8 cellular contexts compared by ENCODE assay signal in genomic region chr5:100900796-100901731, GRCh38. TPM values are rescaled to one million over a fixed set of nuclear protein-coding genes. Genes with fewer than 3 reads are reported as not detected.
DNase-seq lines count a peak whose midpoint lies in the region; ATAC-seq and TF ChIP-seq lines count a peak whose summit lies in the region.

No MANE protein-coding gene starts in this region.

- POLR2A ChIA-PET in Caco-2 (lab: Charles Lee), result no interaction called here

- no peaks in the 10 kb centered on the region for H3K4me1 Mint-ChIP-seq in Caco-2 (ENCODE audit: low read depth, unreplicated experiment)
- peaks cover 33% of the 10 kb centered on the region for H3K4me1 Mint-ChIP-seq in activated naive CD4-positive, alpha-beta T cell treated with anti-CD3 and anti-CD28 coated beads for 36 hours (ENCODE audit: low read depth)

- CTCF ChIA-PET in Caco-2 (lab: Charles Lee), result interaction anchor here (0.6 to 1.3 kb wide), 6 partner anchors 11 to 489 kb away, joined by 3 to 6 read pairs (median 4); no protein-coding TSS in a partner anchor
- CTCF ChIA-PET in activated naive CD4-positive, alpha-beta T cell treated with anti-CD3 and anti-CD28 coated beads for 36 hours (lab: Charles Lee), result interaction anchor here (0.7 to 4.2 kb wide), 13 partner anchors 9 to 133 kb away, joined by 3 to 33 read pairs (median 4); no protein-coding TSS in a partner anchor

- TF ChIP-seq CTCF in Caco-2 (IDR thresholded peaks at IDR 0.05; ENCODE audit: insufficient read depth in 1 of 2, low read depth in 1 of 2, low read length in 1 of 2, severe bottlenecking in 1 of 2, unreplicated experiment in 1 of 2), result no peak

- WGBS in aorta, 2 donors, result 1 to 2% methylated on average over 40 to 46 of the region's 46 CpGs

- no peak overlapping the region for H3K27ac Mint-ChIP-seq in Caco-2 (ENCODE audit: unreplicated experiment)
- peak overlapping the region; percentile 99 for H3K27ac Mint-ChIP-seq in activated naive CD4-positive, alpha-beta T cell treated with anti-CD3 and anti-CD28 coated beads for 36 hours

- peak overlapping the region; percentile 67 for H3K4me3 Mint-ChIP-seq in Caco-2 (ENCODE audit: unreplicated experiment)
- H3K4me3 Mint-ChIP-seq in activated naive CD4-positive, alpha-beta T cell treated with anti-CD3 and anti-CD28 coated beads for 36 hours, result peak overlapping the region; percentile 95

- H3K27me3 Mint-ChIP-seq in Caco-2 (ENCODE audit: insufficient read depth, unreplicated experiment), result peaks cover 2% of the 10 kb centered on the region
- no peaks in the 10 kb centered on the region for H3K27me3 Mint-ChIP-seq in activated naive CD4-positive, alpha-beta T cell treated with anti-CD3 and anti-CD28 coated beads for 36 hours (ENCODE audit: low read depth)

- H3K9me3 ChIP-seq in Caco-2, result no peaks in the 10 kb centered on the region
- no peaks in the 10 kb centered on the region for H3K9me3 ChIP-seq in aorta (ENCODE audit: control insufficient read depth, low read length)

- H3K27me3 ChIP-seq in Caco-2 (replicated peaks; ENCODE audit: control insufficient read depth, insufficient read depth, low read length) (no peaks in the 10 kb centered on the region; the same call in 1 of the 2 replicates), aorta (ENCODE audit: control insufficient read depth in 1 of 2, insufficient read depth in 2 of 2, low read length in 1 of 2) (no peaks in the 10 kb centered on the region)

- BruUV-seq in Caco-2 (replicated peaks; lab: Mats Ljungman, UMichigan), result no TSS peak

- H3K36me3 Mint-ChIP-seq in Caco-2 (ENCODE audit: insufficient read depth, unreplicated experiment), result no peaks in the 10 kb centered on the region
- H3K36me3 Mint-ChIP-seq in activated naive CD4-positive, alpha-beta T cell treated with anti-CD3 and anti-CD28 coated beads for 36 hours (ENCODE audit: low read depth), result peaks cover 7% of the 10 kb centered on the region

- ATAC-seq in GM21390 (IDR thresholded peaks at IDR 0.05; ENCODE audit: unreplicated experiment) (peak; percentile 32), left cardiac atrium (peak; percentile 61 to 69), aorta (ENCODE audit: low FRiP score) (peak; percentile 74)

- intact Hi-C loops in Caco-2 (cut with micrococcal nuclease; ENCODE audit: unreplicated experiment), result loop anchor here (1.0 to 10.0 kb wide), 3 partner anchors 127 to 416 kb away; no protein-coding TSS in a partner anchor
- intact Hi-C loops in activated naive CD4-positive, alpha-beta T cell treated with anti-CD3 and anti-CD28 coated beads for 36 hours (cut with micrococcal nuclease), result loop anchor here (1.0 to 10.0 kb wide), 11 partner anchors 11 to 1972 kb away; partner anchors contain the start of gene CHD1
- intact Hi-C loops in left cardiac atrium (cut with DNase I), result loop anchor here in 1 of 2 donors (10.0 kb wide), 1 partner anchor 276 kb away; no protein-coding TSS in a partner anchor
- intact Hi-C loops in aorta (cut with DNase I), result no loop called here

- H3K4me3 ChIP-seq in Caco-2 (ENCODE audit: low read depth, low read length) (peak overlapping the region; percentile 47), aorta (ENCODE audit: low read length in 2 of 2) (peak overlapping the region in 1 of 2 donors; percentile 31)
- peak overlapping the region; percentile 77 for H3K4me3 ChIP-seq in Jurkat, Clone E6-1 (ENCODE audit: low read length)

- 0 out of 2 replicates have a peak, but pooled peaks cover 4% of the 10 kb centered on the region for H3K4me1 ChIP-seq in Caco-2
- H3K4me1 ChIP-seq in aorta (ENCODE audit: control insufficient read depth in 1 of 2, insufficient read depth in 2 of 2, low read length in 2 of 2), result peaks cover 0 to 3% of the 10 kb centered on the region in 2 donors

- no peaks in the 10 kb centered on the region for H3K9me3 Mint-ChIP-seq in Caco-2 (ENCODE audit: unreplicated experiment)
- H3K9me3 Mint-ChIP-seq in activated naive CD4-positive, alpha-beta T cell treated with anti-CD3 and anti-CD28 coated beads for 36 hours, result no peaks in the 10 kb centered on the region

- H3K36me3 ChIP-seq in Caco-2 (ENCODE audit: control insufficient read depth, insufficient read depth, low read length) (no peaks in the 10 kb centered on the region), aorta (ENCODE audit: control insufficient read depth in 1 of 2, insufficient read depth in 2 of 2, low read length in 1 of 2) (no peaks in the 10 kb centered on the region)

- no peak overlapping the region for H3K27ac ChIP-seq in aorta (ENCODE audit: low read depth in 1 of 2, low read length in 2 of 2)

- peak; percentile 27 to 44 for DNase-seq in Caco-2
- peak; percentile 99 for DNase-seq in Jurkat, Clone E6-1 (ENCODE audit: low read depth, low spot score)
- peak; percentile 97 for DNase-seq in SIG-M5 treated with dmso at 0.1 percent for 504 hours (lab: John Stamatoyannopoulos, UW; ENCODE audit: unreplicated experiment)
- peak; percentile 96 for DNase-seq in activated naive CD4-positive, alpha-beta T cell treated with anti-CD3 and anti-CD28 coated beads for 36 hours
- peak; percentile 82 for DNase-seq in left cardiac atrium
- peak; percentile 30 for DNase-seq in putamen (ENCODE audit: low spot score)
- peak; percentile 87 to 89 for DNase-seq in aorta

RNA-seq across cellular contexts. Expression of gene ST8SIA4, which starts 2.0 kb away (rescaled TPM):
- total RNA-seq in Caco-2 (2022), result 0.61 and 0.72 TPM in 2 replicates
- polyA plus RNA-seq in Jurkat, Clone E6-1 (2012; ENCODE audit: insufficient read depth, insufficient read length), result 17.9 TPM
- 10 to 100 TPM; 11.2 to 16.2 TPM for total RNA-seq in activated naive CD4-positive, alpha-beta T cell treated with anti-CD3 and anti-CD28 coated beads for 36 hours
- total RNA-seq in left cardiac atrium, result 1 to 10 TPM; 4.9 to 8.1 TPM
- 10 to 100 TPM; 15.6 to 19.7 TPM for total RNA-seq in aorta
- polyA plus RNA-seq in aorta, result 1 to 10 TPM in 1 of 2 donors, under 1 TPM in 1; 0.10 to 3.3 TPM

Comparison
In these comparisons a context has a peak if more than half of its experiments do, and no peak if none do; other contexts are left out.
1. DNase-seq: peak in every context shown above with its lines; median percentile 99 in Jurkat, Clone E6-1; 97 in SIG-M5 treated with dmso at 0.1 percent for 504 hours; 96 in activated naive CD4-positive, alpha-beta T cell treated with anti-CD3 and anti-CD28 coated beads for 36 hours; 88 in aorta; 82 in left cardiac atrium; 36 in Caco-2; 30 in putamen.
2. intact Hi-C loops: an anchor here in Caco-2 (1.0 to 10.0 kb wide) and activated naive CD4-positive, alpha-beta T cell treated with anti-CD3 and anti-CD28 coated beads for 36 hours (1.0 to 10.0 kb wide); none called in aorta.